In the genomic region with DNA sequence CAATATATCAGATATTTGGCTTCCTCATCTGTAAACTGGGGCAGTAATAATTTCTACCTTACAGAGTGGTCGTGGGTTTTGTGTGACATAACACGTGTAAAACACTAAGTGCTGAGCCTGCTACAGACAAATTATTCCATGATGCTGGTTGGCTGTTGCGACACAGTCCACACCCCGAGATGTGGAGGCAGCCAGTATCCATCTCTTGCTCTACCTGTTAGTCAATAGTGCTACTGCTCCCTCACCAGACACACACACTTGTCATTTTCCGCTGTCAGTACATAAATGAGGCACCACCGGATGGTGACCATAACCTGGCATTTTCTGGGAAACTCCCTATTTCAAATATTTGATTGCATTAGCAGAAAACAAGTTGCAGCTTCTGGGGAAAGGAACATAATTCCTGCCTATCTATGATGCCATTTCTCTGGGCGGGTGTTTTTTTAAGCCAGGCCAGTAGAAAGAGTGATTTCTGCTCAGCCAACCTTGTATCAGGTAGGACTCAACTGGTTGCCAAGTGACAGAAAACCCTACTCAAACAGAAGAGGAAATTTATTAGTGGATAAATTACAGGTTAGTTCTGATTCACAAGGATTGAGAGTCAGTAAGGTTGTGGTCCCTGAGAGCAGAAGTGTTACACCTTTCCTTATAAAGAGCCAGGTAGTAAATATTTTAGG, we compare ENCODE assay signal across 14 cellular contexts. TPM values are rescaled to one million over a fixed set of nuclear protein-coding genes. Genes with fewer than 3 reads are reported as not detected.
DNase-seq lines count a peak whose midpoint lies in the region; ATAC-seq, FAIRE-seq and TF ChIP-seq lines count a peak whose summit lies in the region.
"Had no signal": no experiment of that assay in that cellular context is flagged by ENCODE, and none has a peak within 500 bp of the region (broad histone marks: within the 10 kb centered on the region; RNA-seq: fewer than 3 reads in every experiment).

No MANE protein-coding gene starts in this region.

- no peak overlapping the region for H3K27ac ChIP-seq in GM12878 (ENCODE audit: control insufficient read depth, insufficient read depth)
- H3K27ac ChIP-seq: colonic mucosa, PC-9 had no signal

- no peaks in the 10 kb centered on the region for H3K27me3 Mint-ChIP-seq in activated CD4-positive, alpha-beta T cell treated with anti-CD3 and anti-CD28 coated beads for 36 hours
- H3K27me3 Mint-ChIP-seq in activated T-helper 1 cell treated with anti-CD3 and anti-CD28 coated beads, Interleukin-12 subunit alpha, Interleukin-12 subunit beta, Interleukin-2, Interleukin-4 antibody, amounts not matched to agents 30 ng/mL and 10 ng/mL and 1 ng/mL, durations not matched to agents 14 hours and 24 hours and 36 hours (ENCODE audit: insufficient read depth): peaks cover 2% of the 10 kb centered on the region

- POLR2A ChIA-PET in activated CD4-positive, alpha-beta T cell treated with anti-CD3 and anti-CD28 coated beads for 36 hours (lab: Charles Lee): no interaction called here
- POLR2A ChIA-PET in GM12878 (lab: Charles Lee): interaction anchor here (0.6 kb wide), 3 partner anchors 191 to 637 kb away, joined by 3 to 4 read pairs (median 3); no protein-coding TSS in a partner anchor

- H3K4me3 ChIP-seq in GM12878: no peak overlapping the region
- H3K4me3 ChIP-seq: colonic mucosa, PC-9 had no signal

- TF ChIP-seq CTCF in GM12878 (IDR thresholded peaks at IDR 0.05 in 2 of 3, conservative IDR thresholded peaks at IDR 0.05 in 1 of 3; ENCODE audit: control insufficient read depth in 2 of 3, extremely low read depth in 1 of 3, insufficient read depth in 1 of 3, low read depth in 3 of 3, low read length in 3 of 3): no peak

- no peaks in the 10 kb centered on the region for H3K27me3 ChIP-seq in GM12878 (replicated peaks in 1 of 2; ENCODE audit: control insufficient read depth in 2 of 2, insufficient read depth in 2 of 2, low read length in 1 of 2)
- H3K27me3 ChIP-seq: colonic mucosa had no signal

- peaks cover 2% of the 10 kb centered on the region for H3K36me3 Mint-ChIP-seq in activated CD4-positive, alpha-beta T cell treated with anti-CD3 and anti-CD28 coated beads for 36 hours (ENCODE audit: low read depth)
- H3K36me3 Mint-ChIP-seq in activated T-helper 1 cell treated with anti-CD3 and anti-CD28 coated beads, Interleukin-12 subunit alpha, Interleukin-12 subunit beta, Interleukin-2, Interleukin-4 antibody, amounts not matched to agents 30 ng/mL and 10 ng/mL and 1 ng/mL, durations not matched to agents 14 hours and 24 hours and 36 hours (ENCODE audit: low read depth): no peaks in the 10 kb centered on the region

- CTCF ChIA-PET in activated CD4-positive, alpha-beta T cell treated with anti-CD3 and anti-CD28 coated beads for 36 hours (lab: Charles Lee): interaction anchor here (0.7 to 1.9 kb wide), 5 partner anchors 24 to 183 kb away, joined by 3 to 5 read pairs (median 3); a partner anchor contains a TSS
- CTCF ChIA-PET in GM12878 (lab: Yijun Ruan, JAX): interaction anchor here (0.9 to 3.6 kb wide), 14 partner anchors 10 to 1215 kb away, joined by 3 to 23 read pairs (median 6); a partner anchor contains a TSS

- in situ Hi-C loops in GM12878 (cut with MboI): no loop called here

- H3K4me3 Mint-ChIP-seq in activated CD4-positive, alpha-beta T cell treated with anti-CD3 and anti-CD28 coated beads for 36 hours: no peak overlapping the region
- H3K4me3 Mint-ChIP-seq in activated T-helper 1 cell treated with anti-CD3 and anti-CD28 coated beads, Interleukin-12 subunit alpha, Interleukin-12 subunit beta, Interleukin-2, Interleukin-4 antibody, amounts not matched to agents 30 ng/mL and 10 ng/mL and 1 ng/mL, durations not matched to agents 14 hours and 24 hours and 36 hours: no peak overlapping the region
- H3K4me3 Mint-ChIP-seq: neural crest cell had no signal

- H3K79me2 ChIP-seq in GM12878 (ENCODE audit: control insufficient read depth, insufficient read depth, low read length): no peaks in the 10 kb centered on the region

- no peaks in the 10 kb centered on the region for H3K9me3 ChIP-seq in GM12878 (replicated peaks; ENCODE audit: control insufficient read depth, insufficient read depth, low read length)
- H3K9me3 ChIP-seq: colonic mucosa had no signal

- no peaks in the 10 kb centered on the region; a peak in 1 of 4 replicates for H3K36me3 ChIP-seq in GM12878 (ENCODE audit: control insufficient read depth in 2 of 2, insufficient read depth in 2 of 2, low read length in 1 of 2)
- H3K36me3 ChIP-seq: colonic mucosa had no signal

- no peak overlapping the region for H3K9ac ChIP-seq in GM12878 (ENCODE audit: control insufficient read depth, insufficient read depth, low read length)

- no peaks in the 10 kb centered on the region for H4K20me1 ChIP-seq in GM12878 (ENCODE audit: control insufficient read depth, insufficient read depth)

- peak; percentile 71 for DNase-seq in activated CD4-positive, alpha-beta T cell treated with anti-CD3 and anti-CD28 coated beads for 36 hours
- DNase-seq in activated CD4-positive, alpha-beta T cell treated with anti-CD3 and anti-CD28 coated beads for 1 hour: no peak
- no peak for DNase-seq in GM12878 (ENCODE audit: low read depth, low spot score)
- DNase-seq in stimulated activated CD4-positive, alpha-beta T cell treated with anti-CD3 and anti-CD28 coated beads, Interleukin-2, amount 100 ng/mL, for 4 hours (ENCODE audit: low read depth): peak; percentile 13
- no peak for DNase-seq in activated T-helper 1 cell treated with anti-CD3 and anti-CD28 coated beads, Interleukin-12 subunit alpha, Interleukin-12 subunit beta, Interleukin-2, Interleukin-4 antibody, amounts not matched to agents 30 ng/mL and 10 ng/mL and 1 ng/mL, durations not matched to agents 14 hours and 24 hours and 36 hours (ENCODE audit: low spot score)
- DNase-seq: colonic mucosa, foreskin fibroblast, left colon, NCI-H1930, PC-9 had no signal

- no peak for FAIRE-seq in GM12878 (lab: Jason Lieb, UNC)

- peak overlapping the region; percentile 11; the same call in 1 of the 2 replicates for H2AFZ ChIP-seq in GM12878 (ENCODE audit: control insufficient read depth, low read depth, low read length)
- H2AFZ ChIP-seq: PC-9 had no signal

- TF ChIP-seq RAD21 in Ishikawa (IDR thresholded peaks at IDR 0.05; ENCODE audit: low read depth) (no peak), GM12878 (IDR thresholded peaks at IDR 0.05; ENCODE audit: insufficient read depth, low read depth, low read length) (no peak)

- TF ChIP-seq EP300 in Ishikawa (IDR thresholded peaks at IDR 0.05; ENCODE audit: borderline replicate concordance) (no peak), GM12878 (IDR thresholded peaks at IDR 0.05; ENCODE audit: borderline replicate concordance in 1 of 2, control insufficient read depth in 1 of 2, low read depth in 2 of 2, low read length in 2 of 2) (no peak)

- intact Hi-C loops in activated CD4-positive, alpha-beta T cell treated with anti-CD3 and anti-CD28 coated beads for 36 hours (cut with DNase I, micrococcal nuclease): loop anchor here (1.0 to 5.0 kb wide), 9 partner anchors 12 to 1215 kb away; a partner anchor contains a TSS
- intact Hi-C loops in GM12878 (cut with micrococcal nuclease; ENCODE audit: unreplicated experiment): loop anchor here (1.0 to 10.0 kb wide), 3 partner anchors 67 to 1105 kb away; no protein-coding TSS in a partner anchor
- intact Hi-C loops in activated T-helper 1 cell treated with anti-CD3 and anti-CD28 coated beads, Interleukin-12 subunit alpha, Interleukin-12 subunit beta, Interleukin-2, Interleukin-4 antibody, amounts not matched to agents 30 ng/mL and 10 ng/mL and 1 ng/mL, durations not matched to agents 14 hours and 24 hours and 36 hours (cut with micrococcal nuclease): loop anchor here (2.0 to 10.0 kb wide), 6 partner anchors 23 to 1207 kb away; a partner anchor contains a TSS

- ATAC-seq in activated CD4-positive, alpha-beta T cell treated with anti-CD3 and anti-CD28 coated beads for 36 hours: peak; percentile 87
- ATAC-seq in GM12878 (peak; percentile 85), GM18511 (IDR thresholded peaks at IDR 0.05; ENCODE audit: unreplicated experiment) (no peak), HG02870 (IDR thresholded peaks at IDR 0.05; ENCODE audit: unreplicated experiment) (no peak)
- ATAC-seq: left colon had no signal

- H3K27ac Mint-ChIP-seq in activated CD4-positive, alpha-beta T cell treated with anti-CD3 and anti-CD28 coated beads for 36 hours: peak overlapping the region; percentile 67
- no peak overlapping the region for H3K27ac Mint-ChIP-seq in activated T-helper 1 cell treated with anti-CD3 and anti-CD28 coated beads, Interleukin-12 subunit alpha, Interleukin-12 subunit beta, Interleukin-2, Interleukin-4 antibody, amounts not matched to agents 30 ng/mL and 10 ng/mL and 1 ng/mL, durations not matched to agents 14 hours and 24 hours and 36 hours

- SMC1A ChIA-PET in GM12878 (lab: Charles Lee; ENCODE audit: uncharacterized antibody, unreplicated experiment): interaction anchor here (0.9 to 4.8 kb wide), 12 partner anchors 13 to 1217 kb away, joined by 3 to 19 read pairs (median 6); a partner anchor contains a TSS

- TF ChIP-seq POLR2A in GM12878 (IDR thresholded peaks at IDR 0.05; ENCODE audit: low read depth, low read length): no peak

- H3K4me1 Mint-ChIP-seq in activated CD4-positive, alpha-beta T cell treated with anti-CD3 and anti-CD28 coated beads for 36 hours: peaks cover 17% of the 10 kb centered on the region
- no peaks in the 10 kb centered on the region for H3K4me1 Mint-ChIP-seq in activated T-helper 1 cell treated with anti-CD3 and anti-CD28 coated beads, Interleukin-12 subunit alpha, Interleukin-12 subunit beta, Interleukin-2, Interleukin-4 antibody, amounts not matched to agents 30 ng/mL and 10 ng/mL and 1 ng/mL, durations not matched to agents 14 hours and 24 hours and 36 hours (ENCODE audit: low read depth)
- H3K4me1 Mint-ChIP-seq: neural crest cell had no signal

- peaks cover 5% of the 10 kb centered on the region; the same call in 1 of the 2 replicates for H3K4me1 ChIP-seq in GM12878 (ENCODE audit: control insufficient read depth, insufficient read depth, low read length)
- H3K4me1 ChIP-seq: colonic mucosa had no signal

- no peaks in the 10 kb centered on the region for H3K9me3 Mint-ChIP-seq in activated CD4-positive, alpha-beta T cell treated with anti-CD3 and anti-CD28 coated beads for 36 hours (ENCODE audit: low read depth)
- no peaks in the 10 kb centered on the region for H3K9me3 Mint-ChIP-seq in activated T-helper 1 cell treated with anti-CD3 and anti-CD28 coated beads, Interleukin-12 subunit alpha, Interleukin-12 subunit beta, Interleukin-2, Interleukin-4 antibody, amounts not matched to agents 30 ng/mL and 10 ng/mL and 1 ng/mL, durations not matched to agents 14 hours and 24 hours and 36 hours
- H3K9me3 Mint-ChIP-seq: neural crest cell had no signal

- WGBS in GM12878 (ENCODE audit: insufficient coverage, insufficient replicate concordance, low lambda C conversion rate, missing lambda C conversion rate): 16% methylated on average over 7 of the region's 7 CpGs

- H3K4me2 ChIP-seq in GM12878 (ENCODE audit: control insufficient read depth, insufficient read depth): no peak overlapping the region
- H3K4me2 ChIP-seq: PC-9 had no signal

- RAD21 ChIA-PET in GM12878 (lab: Charles Lee; ENCODE audit: unreplicated experiment): interaction anchor here (0.8 to 3.1 kb wide), 9 partner anchors 29 to 1216 kb away, joined by 3 to 14 read pairs (median 6); a partner anchor contains a TSS

- no TSS peak for BruUV-seq in GM12878 (replicated peaks; lab: Mats Ljungman, UMichigan)

RNA-seq across cellular contexts. Expression of a gene that starts 24.1 kb away (rescaled TPM):
- total RNA-seq in activated CD4-positive, alpha-beta T cell treated with anti-CD3 and anti-CD28 coated beads for 36 hours: 10 to 100 TPM; 57.2 to 71.2 TPM
- 54.2 and 54.9 TPM in 2 replicates for total RNA-seq in GM12878 (2013; cell fraction: nucleolus; rRNA removed)
- total RNA-seq in GM12878 (2014; rRNA removed) (58.6 and 74.7 TPM in 2 replicates), GM12878 (2014; rRNA removed; fragmentation: Illumina TruSeq; extraction: Trizol) (74.5 and 75.6 TPM in 2 replicates), GM12878 (2021) (71.8 and 74.1 TPM in 2 replicates)
- polyA plus RNA-seq in GM12878 (2011; ENCODE audit: low read depth): 32.3 TPM
- polyA plus RNA-seq in GM12878 (2011; rRNA removed) (26.2 and 37.4 TPM in 2 replicates), GM12878 (2014; fragmentation: Illumina TruSeq; extraction: Trizol) (57.7 and 67.2 TPM in 2 replicates), GM12878 (2014; fragmentation: Nextera tagmentation; extraction: Ambion mirVana) (10 to 100 TPM; 40.4 to 43.5 TPM), GM12878 (2014; rRNA removed) (33.6 and 33.8 TPM in 2 replicates), GM12878 (2016; fragmentation: Nextera tagmentation; extraction: Ambion mirVana) (10 to 100 TPM; 94.4 to 96.4 TPM)
- polyA plus RNA-seq in GM12878 (2011; cell fraction: cytosol; rRNA removed): 7.6 and 9.1 TPM in 2 replicates
- 14.8 and 20.9 TPM in 2 replicates for polyA plus RNA-seq in GM12878 (2011; cell fraction: nucleus; rRNA removed)
- polyA plus RNA-seq in GM12878 (2012): 35.2 and 43.8 TPM in 2 replicates
- polyA minus RNA-seq in GM12878 (2011; rRNA and poly(A)+ RNA removed): 30.4 and 50.9 TPM in 2 replicates
- polyA minus RNA-seq in GM12878 (2011; cell fraction: cytosol; rRNA and poly(A)+ RNA removed): 22.9 and 23.4 TPM in 2 replicates
- 17.0 and 23.0 TPM in 2 replicates for polyA minus RNA-seq in GM12878 (2011; cell fraction: nucleus; rRNA and poly(A)+ RNA removed)
- total RNA-seq in activated T-helper 1 cell treated with anti-CD3 and anti-CD28 coated beads, Interleukin-12 subunit alpha, Interleukin-12 subunit beta, Interleukin-2, Interleukin-4 antibody, amounts not matched to agents 30 ng/mL and 10 ng/mL and 1 ng/mL, durations not matched to agents 14 hours and 24 hours and 36 hours: 83.6 and 86.3 TPM in 2 replicates

Comparison
In these comparisons a context has a peak if more than half of its experiments do, and no peak if none do; other contexts are left out.
1. DNase-seq: peak in activated CD4-positive, alpha-beta T cell treated with anti-CD3 and anti-CD28 coated beads for 36 hours (single experiment) and stimulated activated CD4-positive, alpha-beta T cell treated with anti-CD3 and anti-CD28 coated beads, Interleukin-2, amount 100 ng/mL, for 4 hours (single experiment); none in activated CD4-positive, alpha-beta T cell treated with anti-CD3 and anti-CD28 coated beads for 1 hour (single experiment), GM12878 (single experiment) and activated T-helper 1 cell treated with anti-CD3 and anti-CD28 coated beads, Interleukin-12 subunit alpha, Interleukin-12 subunit beta, Interleukin-2, Interleukin-4 antibody, amounts not matched to agents 30 ng/mL and 10 ng/mL and 1 ng/mL, durations not matched to agents 14 hours and 24 hours and 36 hours (single experiment).
2. ATAC-seq: peak in activated CD4-positive, alpha-beta T cell treated with anti-CD3 and anti-CD28 coated beads for 36 hours (single experiment) and GM12878 (single experiment); none in GM18511 (single experiment) and HG02870 (single experiment).